9 cellular contexts compared by ENCODE assay signal in genomic region chr6:41318648-41319565, GRCh38. TPM values are rescaled to one million over a fixed set of nuclear protein-coding genes. Genes with fewer than 3 reads are reported as not detected.
DNase-seq lines count a peak whose midpoint lies in the region; ATAC-seq, FAIRE-seq and TF ChIP-seq lines count a peak whose summit lies in the region.
"Had no signal": no experiment of that assay in that cellular context is flagged by ENCODE, and none has a peak within 500 bp of the region (broad histone marks: within the 10 kb centered on the region; RNA-seq: fewer than 3 reads in every experiment).

No MANE protein-coding gene starts in this region.

- H3K36me3 ChIP-seq in BE2C (no peaks in the 10 kb centered on the region), HepG2 (replicated peaks in 1 of 2; ENCODE audit: control insufficient read depth in 1 of 2, insufficient read depth in 2 of 2, low read length in 2 of 2) (no peaks in the 10 kb centered on the region)

- H3K4me1 Mint-ChIP-seq in activated CD4-positive, alpha-beta T cell treated with anti-CD3 and anti-CD28 coated beads, Interleukin-2, amount 10 ng/mL, durations not matched to agents 24 days and 14 days = peaks cover 18% of the 10 kb centered on the region
- peaks cover 13% of the 10 kb centered on the region for H3K4me1 Mint-ChIP-seq in dendritic cell treated with granulocyte-macrophage colony-stimulating factor and Interleukin-4, amounts not matched to agents 40 ng/mL and 50 ng/mL, for 4 days (ENCODE audit: low read depth)

- H3K27me3 ChIP-seq in BE2C (peaks cover 35% of the 10 kb centered on the region), HepG2 (ENCODE audit: control insufficient read depth in 1 of 2, insufficient read depth in 2 of 2, low read length in 2 of 2) (peaks cover 0 to 23% of the 10 kb centered on the region in 2 experiments; a peak in 3 of 5 replicates)

- in situ Hi-C loops in HepG2 (cut with HindIII; ENCODE audit: extremely low pct_ligation_motif_present, low pct_unique_long_range_greater_than_20kb) = no loop called here

- POLR2A ChIA-PET in HepG2 (lab: Yijun Ruan, JAX) = no interaction called here

- H4K20me1 ChIP-seq in HepG2 (ENCODE audit: insufficient read depth, low read length) = no peaks in the 10 kb centered on the region

- no peaks in the 10 kb centered on the region for H3K79me2 ChIP-seq in HepG2 (ENCODE audit: insufficient read depth, low read length)

- H3K9ac ChIP-seq in HepG2 (ENCODE audit: insufficient read depth, low read depth, low read length) = 0 out of 2 replicates have a peak overlapping the region, but pooled peaks have one; percentile 12

- TF ChIP-seq POLR2A in HepG2 (IDR thresholded peaks at IDR 0.05; ENCODE audit: insufficient read depth in 1 of 2, low read depth in 2 of 2, low read length in 2 of 2) = no peak

- H3K4me3 ChIP-seq in BE2C (ENCODE audit: low read depth, low read length) (peak overlapping the region; percentile 48), HepG2 (replicated peaks in 1 of 3; ENCODE audit: insufficient read depth in 1 of 3, low read depth in 2 of 3, low read length in 3 of 3) (peak overlapping the region; percentile 1 to 42 (median 11); a peak in 3 of 6 replicates)

- no TSS peak for BruUV-seq in HepG2 (replicated peaks; lab: Mats Ljungman, UMichigan)

- FAIRE-seq in GM19239 (lab: Jason Lieb, UNC) (peak; percentile 91), HepG2 (lab: Jason Lieb, UNC) (peak; percentile 82)
- FAIRE-seq: TTC549 had no signal

- H3K36me3 Mint-ChIP-seq in activated CD4-positive, alpha-beta T cell treated with anti-CD3 and anti-CD28 coated beads, Interleukin-2, amount 10 ng/mL, durations not matched to agents 24 days and 14 days (ENCODE audit: low read depth) = no peaks in the 10 kb centered on the region
- H3K36me3 Mint-ChIP-seq in dendritic cell treated with granulocyte-macrophage colony-stimulating factor and Interleukin-4, amounts not matched to agents 40 ng/mL and 50 ng/mL, for 4 days (ENCODE audit: low read depth) = no peaks in the 10 kb centered on the region

- H3K9me3 Mint-ChIP-seq in activated CD4-positive, alpha-beta T cell treated with anti-CD3 and anti-CD28 coated beads, Interleukin-2, amount 10 ng/mL, durations not matched to agents 24 days and 14 days = no peaks in the 10 kb centered on the region
- H3K9me3 Mint-ChIP-seq in dendritic cell treated with granulocyte-macrophage colony-stimulating factor and Interleukin-4, amounts not matched to agents 40 ng/mL and 50 ng/mL, for 4 days = no peaks in the 10 kb centered on the region

- TF ChIP-seq RAD21 in HepG2 (CRISPR knock-in tag; IDR thresholded peaks at IDR 0.05) = peak; percentile 94

- peak; percentile 99 for TF ChIP-seq CTCF in BE2C (IDR thresholded peaks at IDR 0.05; ENCODE audit: low read depth, low read length)
- peak; percentile 100 for TF ChIP-seq CTCF in HepG2 (CRISPR knock-in tag; IDR thresholded peaks at IDR 0.05)

- no peak overlapping the region for H3K27ac ChIP-seq in HepG2 (ENCODE audit: extremely low read length, insufficient read depth, low read length)

- 35% methylated on average over 26 of the region's 34 CpGs for WGBS in HepG2 (ENCODE audit: low lambda C conversion rate)

- H3K4me1 ChIP-seq in BE2C (no peaks in the 10 kb centered on the region), HepG2 (ENCODE audit: insufficient read depth, low read length) (peaks cover 35% of the 10 kb centered on the region)

- intact Hi-C loops in activated CD4-positive, alpha-beta T cell treated with anti-CD3 and anti-CD28 coated beads, Interleukin-2, amount 10 ng/mL, durations not matched to agents 24 days and 14 days (cut with micrococcal nuclease) = loop anchor here (1.0 to 5.0 kb wide), 7 partner anchors 13 to 313 kb away; partner anchors contain the start of genes NFYA, OARD1 and TREML2
- intact Hi-C loops in dendritic cell treated with granulocyte-macrophage colony-stimulating factor and Interleukin-4, amounts not matched to agents 40 ng/mL and 50 ng/mL, for 4 days (cut with micrococcal nuclease) = loop anchor here (2.0 to 10.0 kb wide), 5 partner anchors 42 to 312 kb away; partner anchors contain the start of genes NFYA, OARD1 and TREML4
- intact Hi-C loops in HepG2 (cut with micrococcal nuclease; ENCODE audit: unreplicated experiment) = loop anchor here (1.0 to 5.0 kb wide), 3 partner anchors 13 to 227 kb away; no protein-coding TSS in a partner anchor

- H3K4me2 ChIP-seq in HepG2 (ENCODE audit: low read depth, low read length) = peak overlapping the region; percentile 70

- peak overlapping the region; percentile 68 for H3K4me3 Mint-ChIP-seq in activated CD4-positive, alpha-beta T cell treated with anti-CD3 and anti-CD28 coated beads, Interleukin-2, amount 10 ng/mL, durations not matched to agents 24 days and 14 days
- H3K4me3 Mint-ChIP-seq in dendritic cell treated with granulocyte-macrophage colony-stimulating factor and Interleukin-4, amounts not matched to agents 40 ng/mL and 50 ng/mL, for 4 days = peak overlapping the region; percentile 61

- H3K9me3 ChIP-seq in BE2C (no peaks in the 10 kb centered on the region), HepG2 (ENCODE audit: low read length) (no peaks in the 10 kb centered on the region)

- H3K27me3 Mint-ChIP-seq in activated CD4-positive, alpha-beta T cell treated with anti-CD3 and anti-CD28 coated beads, Interleukin-2, amount 10 ng/mL, durations not matched to agents 24 days and 14 days = peaks cover 29% of the 10 kb centered on the region
- peaks cover 12% of the 10 kb centered on the region for H3K27me3 Mint-ChIP-seq in dendritic cell treated with granulocyte-macrophage colony-stimulating factor and Interleukin-4, amounts not matched to agents 40 ng/mL and 50 ng/mL, for 4 days

- TF ChIP-seq EP300 in HepG2 (IDR thresholded peaks at IDR 0.05; ENCODE audit: low read depth in 2 of 2, low read length in 2 of 2) (no peak), HepG2 (CRISPR knock-in tag; IDR thresholded peaks at IDR 0.05; ENCODE audit: borderline replicate concordance) (no peak)

- H2AFZ ChIP-seq in HepG2 (ENCODE audit: low read length) = peak overlapping the region; percentile 15

- ATAC-seq in HG03442 (IDR thresholded peaks at IDR 0.05; ENCODE audit: unreplicated experiment) (peak; percentile 76), HepG2 (peak; percentile 88)

- peak overlapping the region; percentile 72 for H3K27ac Mint-ChIP-seq in activated CD4-positive, alpha-beta T cell treated with anti-CD3 and anti-CD28 coated beads, Interleukin-2, amount 10 ng/mL, durations not matched to agents 24 days and 14 days
- peak overlapping the region; percentile 48 for H3K27ac Mint-ChIP-seq in dendritic cell treated with granulocyte-macrophage colony-stimulating factor and Interleukin-4, amounts not matched to agents 40 ng/mL and 50 ng/mL, for 4 days

- CTCF ChIA-PET in HepG2 (lab: Yijun Ruan, JAX; ENCODE audit: low intra/inter-chr PET ratio, low total read pairs) = interaction anchor here (0.7 to 4.7 kb wide), 4 partner anchors 12 to 227 kb away, joined by 3 to 37 read pairs (median 4); no protein-coding TSS in a partner anchor

- DNase-seq in BE2C (peak; percentile 84), GM19239 (ENCODE audit: insufficient read length, low spot score) (peak; percentile 50), NCI-H510A (lab: John Stamatoyannopoulos, UW) (peak; percentile 95), HepG2 (ENCODE audit: low spot score) (peak; percentile 70)
- peak; percentile 95 for DNase-seq in activated CD4-positive, alpha-beta T cell treated with anti-CD3 and anti-CD28 coated beads, Interleukin-2, amount 10 ng/mL, durations not matched to agents 24 days and 14 days
- DNase-seq in stimulated activated CD4-positive, alpha-beta T cell treated with anti-CD3 and anti-CD28 coated beads, Interleukin-4, amount 100 ng/mL, for 48 hours (ENCODE audit: low read depth in 2 of 2) = peak; percentile 71 to 74

RNA-seq across cellular contexts. Expression of gene NCR2, which starts 16.5 kb away (rescaled TPM):
- polyA plus RNA-seq in BE2C (2012; ENCODE audit: insufficient read depth, insufficient read length, low read depth) = not detected
- total RNA-seq in activated CD4-positive, alpha-beta T cell treated with anti-CD3 and anti-CD28 coated beads, Interleukin-2, amount 10 ng/mL, durations not matched to agents 24 days and 14 days = not detected in 2 replicates
- not detected in 2 replicates for total RNA-seq in HepG2 (2016; rRNA removed; fragmentation: Illumina TruSeq; extraction: Trizol)
- total RNA-seq in HepG2 (2016; cell fraction: cytosol; rRNA removed; fragmentation: Illumina TruSeq; extraction: Trizol; ENCODE audit: low read depth) = not detected in 2 replicates
- total RNA-seq in HepG2 (2016; cell fraction: insoluble cytoplasmic fraction; rRNA removed; fragmentation: Illumina TruSeq; extraction: Trizol) = not detected in 2 replicates
- not detected in 2 replicates for total RNA-seq in HepG2 (2016; cell fraction: membrane; rRNA removed; fragmentation: Illumina TruSeq; extraction: Trizol)
- not detected in 2 replicates for total RNA-seq in HepG2 (2016; cell fraction: nucleus; rRNA removed; fragmentation: Illumina TruSeq; extraction: Trizol)
- not detected in 2 replicates for polyA plus RNA-seq in HepG2 (2011; rRNA removed)
- polyA plus RNA-seq in HepG2 (2011; cell fraction: cytosol; rRNA removed) = not detected in 2 replicates
- polyA plus RNA-seq in HepG2 (2011; cell fraction: nucleus; rRNA removed) = not detected in 2 replicates
- polyA plus RNA-seq in HepG2 (2012) = not detected in 2 replicates
- not detected in 2 replicates for polyA plus RNA-seq in HepG2 (2016; cell fraction: cytosol; fragmentation: Illumina TruSeq; extraction: Trizol; ENCODE audit: low read depth)
- polyA plus RNA-seq in HepG2 (2016; cell fraction: insoluble cytoplasmic fraction; fragmentation: Illumina TruSeq; extraction: Trizol; ENCODE audit: low read depth) = not detected in 2 replicates
- polyA plus RNA-seq in HepG2 (2016; cell fraction: membrane; fragmentation: Illumina TruSeq; extraction: Trizol; ENCODE audit: low read depth) = not detected in 2 replicates
- not detected in 2 replicates for polyA plus RNA-seq in HepG2 (2016; cell fraction: nucleus; fragmentation: Illumina TruSeq; extraction: Trizol; ENCODE audit: insufficient read depth, low read depth)
- polyA minus RNA-seq in HepG2 (2011; rRNA and poly(A)+ RNA removed; ENCODE audit: low replicate concordance) = not detected in 2 replicates
- polyA minus RNA-seq in HepG2 (2011; cell fraction: cytosol; rRNA and poly(A)+ RNA removed) = not detected in 2 replicates
- polyA minus RNA-seq in HepG2 (2011; cell fraction: nucleus; rRNA and poly(A)+ RNA removed) = not detected in 2 replicates

RNA-seq across cellular contexts. Expression of gene TREM1, which starts 32.4 kb away (rescaled TPM):
- polyA plus RNA-seq in BE2C (2012; ENCODE audit: insufficient read depth, insufficient read length, low read depth) = not detected
- 0.43 TPM in 1 of 2 replicates, not detected in the other for total RNA-seq in activated CD4-positive, alpha-beta T cell treated with anti-CD3 and anti-CD28 coated beads, Interleukin-2, amount 10 ng/mL, durations not matched to agents 24 days and 14 days
- total RNA-seq in HepG2 (2016; rRNA removed; fragmentation: Illumina TruSeq; extraction: Trizol) = not detected in 2 replicates
- total RNA-seq in HepG2 (2016; cell fraction: cytosol; rRNA removed; fragmentation: Illumina TruSeq; extraction: Trizol; ENCODE audit: low read depth) = not detected in 2 replicates
- not detected in 2 replicates for total RNA-seq in HepG2 (2016; cell fraction: insoluble cytoplasmic fraction; rRNA removed; fragmentation: Illumina TruSeq; extraction: Trizol)
- not detected in 2 replicates for total RNA-seq in HepG2 (2016; cell fraction: membrane; rRNA removed; fragmentation: Illumina TruSeq; extraction: Trizol)
- not detected in 2 replicates for total RNA-seq in HepG2 (2016; cell fraction: nucleus; rRNA removed; fragmentation: Illumina TruSeq; extraction: Trizol)
- 0.27 and 0.49 TPM in 2 replicates for polyA plus RNA-seq in HepG2 (2011; rRNA removed)
- 0.17 and 0.40 TPM in 2 replicates for polyA plus RNA-seq in HepG2 (2011; cell fraction: cytosol; rRNA removed)
- polyA plus RNA-seq in HepG2 (2011; cell fraction: nucleus; rRNA removed) = not detected in 2 replicates
- polyA plus RNA-seq in HepG2 (2012) = not detected in 2 replicates
- polyA plus RNA-seq in HepG2 (2016; cell fraction: cytosol; fragmentation: Illumina TruSeq; extraction: Trizol; ENCODE audit: low read depth) = not detected in 2 replicates
- not detected in 2 replicates for polyA plus RNA-seq in HepG2 (2016; cell fraction: insoluble cytoplasmic fraction; fragmentation: Illumina TruSeq; extraction: Trizol; ENCODE audit: low read depth)
- polyA plus RNA-seq in HepG2 (2016; cell fraction: membrane; fragmentation: Illumina TruSeq; extraction: Trizol; ENCODE audit: low read depth) = not detected in 2 replicates
- polyA plus RNA-seq in HepG2 (2016; cell fraction: nucleus; fragmentation: Illumina TruSeq; extraction: Trizol; ENCODE audit: insufficient read depth, low read depth) = not detected in 2 replicates
- polyA minus RNA-seq in HepG2 (2011; rRNA and poly(A)+ RNA removed; ENCODE audit: low replicate concordance) = not detected in 2 replicates
- polyA minus RNA-seq in HepG2 (2011; cell fraction: cytosol; rRNA and poly(A)+ RNA removed) = not detected in 2 replicates
- not detected in 2 replicates for polyA minus RNA-seq in HepG2 (2011; cell fraction: nucleus; rRNA and poly(A)+ RNA removed)
